In genomic region chr6:44219053-44219814, GRCh38 we compare ENCODE assay signal across 8 cellular contexts. TPM values are rescaled to one million over a fixed set of nuclear protein-coding genes. Genes with fewer than 3 reads are reported as not detected.
A peak's percentile ranks its signal among the peaks of the same experiment; 100 is the strongest.
DNase-seq lines count a peak whose midpoint lies in the region; ATAC-seq, FAIRE-seq and TF ChIP-seq lines count a peak whose summit lies in the region.

No MANE protein-coding gene starts in this region.

- H3K9me3 ChIP-seq in GM12878 (replicated peaks; ENCODE audit: control insufficient read depth, insufficient read depth, low read length) (no peaks in the 10 kb centered on the region), iPS-15b (ENCODE audit: control insufficient read depth, insufficient read depth, low read length) (no peaks in the 10 kb centered on the region)

- peak overlapping the region; percentile 78 for H3K4me2 ChIP-seq in GM12878 (ENCODE audit: control insufficient read depth, insufficient read depth)

- WGBS in GM12878 (ENCODE audit: insufficient coverage, insufficient replicate concordance, low lambda C conversion rate, missing lambda C conversion rate), result under 1% methylated on average over 39 of the region's 45 CpGs

- TF ChIP-seq POLR2A in GM18526 (IDR thresholded peaks at IDR 0.05; ENCODE audit: extremely low read depth, insufficient read length) (peak; percentile 68), GM12878 (IDR thresholded peaks at IDR 0.05; ENCODE audit: low read depth, low read length) (peak; percentile 84)

- H3K4me3 ChIP-seq in GM12878, result peak overlapping the region; percentile 82
- peak overlapping the region; percentile 64 for H3K4me3 ChIP-seq in iPS-15b (ENCODE audit: low read depth, low read length)
- H3K4me3 ChIP-seq in retinal pigment epithelial cell (ENCODE audit: low read length), result peak overlapping the region; percentile 59

- CTCF ChIA-PET in GM12878 (lab: Yijun Ruan, JAX), result interaction anchor here (0.7 to 4.2 kb wide), 14 partner anchors 16 to 673 kb away, joined by 3 to 22 read pairs (median 4); partner anchors contain the start of genes AARS2 and HSP90AB1

- DNase-seq in NCI-H82 (lab: John Stamatoyannopoulos, UW), result peak; percentile 98
- DNase-seq in GM12878 (ENCODE audit: low read depth, low spot score), result no peak
- DNase-seq in retinal pigment epithelial cell (ENCODE audit: low read depth), result no peak
- DNase-seq in SIG-M5 (lab: John Stamatoyannopoulos, UW), result no peak

- H3K36me3 ChIP-seq in GM12878 (ENCODE audit: control insufficient read depth in 2 of 2, insufficient read depth in 2 of 2, low read length in 1 of 2) (no peaks in the 10 kb centered on the region), iPS-15b (ENCODE audit: control insufficient read depth, insufficient read depth, low read length) (no peaks in the 10 kb centered on the region)

- TF ChIP-seq RAD21 in GM12878 (IDR thresholded peaks at IDR 0.05; ENCODE audit: insufficient read depth, low read depth, low read length), result no peak

- POLR2A ChIA-PET in GM12878 (lab: Charles Lee), result interaction anchor here (0.6 to 7.0 kb wide), 13 partner anchors 8 to 644 kb away, joined by 3 to 63 read pairs (median 6); partner anchors contain the start of genes CDC5L, GTPBP2, HSP90AB1 and SLC35B2

- TSS peak; percentile 85 for BruUV-seq in GM12878 (replicated peaks; lab: Mats Ljungman, UMichigan)

- H3K4me1 ChIP-seq in GM12878 (ENCODE audit: control insufficient read depth, insufficient read depth, low read length) (peaks cover 35% of the 10 kb centered on the region), iPS-15b (ENCODE audit: control insufficient read depth, insufficient read depth, low read length) (peaks cover 26% of the 10 kb centered on the region)

- RAD21 ChIA-PET in GM12878 (lab: Charles Lee; ENCODE audit: unreplicated experiment), result interaction anchor here (0.7 to 3.1 kb wide), 8 partner anchors 10 to 1121 kb away, joined by 3 to 14 read pairs (median 5); partner anchors contain the start of gene HSP90AB1

- TF ChIP-seq CTCF in C4-2B (conservative IDR thresholded peaks at IDR 0.05) (no peak), GM12878 (IDR thresholded peaks at IDR 0.05 in 2 of 3, conservative IDR thresholded peaks at IDR 0.05 in 1 of 3; ENCODE audit: control insufficient read depth in 2 of 3, extremely low read depth in 1 of 3, insufficient read depth in 1 of 3, low read depth in 3 of 3, low read length in 3 of 3) (no peak), retinal pigment epithelial cell (conservative IDR thresholded peaks at IDR 0.05; ENCODE audit: low read depth, low read length) (no peak)

- H3K79me2 ChIP-seq in GM12878 (ENCODE audit: control insufficient read depth, insufficient read depth, low read length), result peaks cover 8% of the 10 kb centered on the region

- SMC1A ChIA-PET in GM12878 (lab: Charles Lee; ENCODE audit: uncharacterized antibody, unreplicated experiment), result interaction anchor here (0.6 to 1.9 kb wide), 7 partner anchors 18 to 118 kb away, joined by 3 to 10 read pairs (median 3); partner anchors contain the start of gene HSP90AB1

- in situ Hi-C loops in GM12878 (cut with MboI), result no loop called here

- ATAC-seq in HG03045 (IDR thresholded peaks at IDR 0.05; ENCODE audit: unreplicated experiment) (peak; percentile 51), GM12878 (peak; percentile 80)

- H4K20me1 ChIP-seq in GM12878 (ENCODE audit: control insufficient read depth, insufficient read depth), result no peaks in the 10 kb centered on the region

- intact Hi-C loops in GM12878 (cut with micrococcal nuclease; ENCODE audit: unreplicated experiment), result loop anchor here (2.0 kb wide), 1 partner anchor 42 kb away; no protein-coding TSS in a partner anchor

- peak overlapping the region; percentile 92 for H3K27ac ChIP-seq in C4-2B
- peak overlapping the region; percentile 78 for H3K27ac ChIP-seq in GM12878 (ENCODE audit: control insufficient read depth, insufficient read depth)

- no peak for TF ChIP-seq EP300 in GM12878 (IDR thresholded peaks at IDR 0.05; ENCODE audit: borderline replicate concordance in 1 of 2, control insufficient read depth in 1 of 2, low read depth in 2 of 2, low read length in 2 of 2)

- no peaks in the 10 kb centered on the region for H3K27me3 ChIP-seq in GM12878 (replicated peaks in 1 of 2; ENCODE audit: control insufficient read depth in 2 of 2, insufficient read depth in 2 of 2, low read length in 1 of 2)
- no peaks in the 10 kb centered on the region for H3K27me3 ChIP-seq in iPS-15b (ENCODE audit: control insufficient read depth, insufficient read depth, low read length)

- peak; percentile 52 for FAIRE-seq in GM12878 (lab: Jason Lieb, UNC)

- peak overlapping the region; percentile 85 for H2AFZ ChIP-seq in GM12878 (ENCODE audit: control insufficient read depth, low read depth, low read length)

- H3K9ac ChIP-seq in GM12878 (ENCODE audit: control insufficient read depth, insufficient read depth, low read length) (peak overlapping the region; percentile 71), iPS-15b (ENCODE audit: low read depth, low read length) (peak overlapping the region; percentile 85)

RNA-seq across cellular contexts. Expression of gene MYMX, which starts 2.5 kb away (rescaled TPM):
- total RNA-seq in GM12878 (2013; cell fraction: nucleolus; rRNA removed), result not detected in 2 replicates
- 0.16 TPM in 1 of 2 replicates, not detected in the other for total RNA-seq in GM12878 (2014; rRNA removed)
- not detected in 2 replicates for total RNA-seq in GM12878 (2014; rRNA removed; fragmentation: Illumina TruSeq; extraction: Trizol)
- not detected in 2 replicates for total RNA-seq in GM12878 (2021)
- not detected for polyA plus RNA-seq in GM12878 (2011; ENCODE audit: low read depth)
- not detected in 2 replicates for polyA plus RNA-seq in GM12878 (2011; rRNA removed)
- polyA plus RNA-seq in GM12878 (2011; cell fraction: cytosol; rRNA removed), result 0.12 and 0.30 TPM in 2 replicates
- not detected in 2 replicates for polyA plus RNA-seq in GM12878 (2011; cell fraction: nucleus; rRNA removed)
- polyA plus RNA-seq in GM12878 (2012), result not detected in 2 replicates
- not detected in 2 replicates for polyA plus RNA-seq in GM12878 (2014; fragmentation: Illumina TruSeq; extraction: Trizol)
- not detected for polyA plus RNA-seq in GM12878 (2014; fragmentation: Nextera tagmentation; extraction: Ambion mirVana)
- 0.18 TPM in 1 of 2 replicates, not detected in the other for polyA plus RNA-seq in GM12878 (2014; rRNA removed)
- not detected for polyA plus RNA-seq in GM12878 (2016; fragmentation: Nextera tagmentation; extraction: Ambion mirVana)
- polyA minus RNA-seq in GM12878 (2011; rRNA and poly(A)+ RNA removed), result not detected in 2 replicates
- not detected in 2 replicates for polyA minus RNA-seq in GM12878 (2011; cell fraction: cytosol; rRNA and poly(A)+ RNA removed)
- polyA minus RNA-seq in GM12878 (2011; cell fraction: nucleus; rRNA and poly(A)+ RNA removed), result not detected in 2 replicates

RNA-seq across cellular contexts. Expression of gene SLC29A1, which starts 4.2 kb away (rescaled TPM):
- 127 and 138 TPM in 2 replicates for total RNA-seq in GM12878 (2013; cell fraction: nucleolus; rRNA removed)
- total RNA-seq in GM12878 (2014; rRNA removed), result 54.7 and 63.9 TPM in 2 replicates
- 33.2 and 34.6 TPM in 2 replicates for total RNA-seq in GM12878 (2014; rRNA removed; fragmentation: Illumina TruSeq; extraction: Trizol)
- total RNA-seq in GM12878 (2021), result 71.7 and 79.5 TPM in 2 replicates
- polyA plus RNA-seq in GM12878 (2011; ENCODE audit: low read depth), result 29.0 TPM
- polyA plus RNA-seq in GM12878 (2011; rRNA removed), result 64.1 and 132 TPM in 2 replicates
- 183 and 202 TPM in 2 replicates for polyA plus RNA-seq in GM12878 (2011; cell fraction: cytosol; rRNA removed)
- polyA plus RNA-seq in GM12878 (2011; cell fraction: nucleus; rRNA removed), result 406 and 468 TPM in 2 replicates
- polyA plus RNA-seq in GM12878 (2012), result 48.6 and 53.5 TPM in 2 replicates
- polyA plus RNA-seq in GM12878 (2014; fragmentation: Illumina TruSeq; extraction: Trizol), result 64.8 and 111 TPM in 2 replicates
- polyA plus RNA-seq in GM12878 (2014; fragmentation: Nextera tagmentation; extraction: Ambion mirVana), result 10 to 100 TPM in 1 of 2 experiments, 1 to 10 TPM in 1; 10.0 to 15.7 TPM
- polyA plus RNA-seq in GM12878 (2014; rRNA removed), result 120 and 121 TPM in 2 replicates
- polyA plus RNA-seq in GM12878 (2016; fragmentation: Nextera tagmentation; extraction: Ambion mirVana), result 100 to 1,000 TPM; 107 to 111 TPM
- 158 and 166 TPM in 2 replicates for polyA minus RNA-seq in GM12878 (2011; rRNA and poly(A)+ RNA removed)
- polyA minus RNA-seq in GM12878 (2011; cell fraction: cytosol; rRNA and poly(A)+ RNA removed), result 37.8 and 38.3 TPM in 2 replicates
- polyA minus RNA-seq in GM12878 (2011; cell fraction: nucleus; rRNA and poly(A)+ RNA removed), result 58.9 and 105 TPM in 2 replicates

RNA-seq across cellular contexts. Expression of gene HSP90AB1, which starts 27.7 kb away (rescaled TPM):
- total RNA-seq in GM12878 (2013; cell fraction: nucleolus; rRNA removed), result 295 and 318 TPM in 2 replicates
- total RNA-seq in GM12878 (2014; rRNA removed) (1,125 and 1,245 TPM in 2 replicates), GM12878 (2014; rRNA removed; fragmentation: Illumina TruSeq; extraction: Trizol) (1,212 and 1,260 TPM in 2 replicates), GM12878 (2021) (1,166 and 1,167 TPM in 2 replicates)
- 830 TPM for polyA plus RNA-seq in GM12878 (2011; ENCODE audit: low read depth)
- polyA plus RNA-seq in GM12878 (2011; rRNA removed) (1,290 and 1,505 TPM in 2 replicates), GM12878 (2014; fragmentation: Illumina TruSeq; extraction: Trizol) (1,676 and 1,846 TPM in 2 replicates), GM12878 (2014; fragmentation: Nextera tagmentation; extraction: Ambion mirVana) (1,000 to 10,000 TPM; 1,089 to 1,682 TPM), GM12878 (2014; rRNA removed) (960 and 988 TPM in 2 replicates), GM12878 (2016; fragmentation: Nextera tagmentation; extraction: Ambion mirVana) (1,000 to 10,000 TPM; 1,078 to 1,109 TPM)
- 1,040 and 1,248 TPM in 2 replicates for polyA plus RNA-seq in GM12878 (2011; cell fraction: cytosol; rRNA removed)
- 565 and 804 TPM in 2 replicates for polyA plus RNA-seq in GM12878 (2011; cell fraction: nucleus; rRNA removed)
- 750 and 926 TPM in 2 replicates for polyA plus RNA-seq in GM12878 (2012)
- polyA minus RNA-seq in GM12878 (2011; rRNA and poly(A)+ RNA removed), result 1,120 and 1,147 TPM in 2 replicates
- polyA minus RNA-seq in GM12878 (2011; cell fraction: cytosol; rRNA and poly(A)+ RNA removed), result 408 and 462 TPM in 2 replicates
- polyA minus RNA-seq in GM12878 (2011; cell fraction: nucleus; rRNA and poly(A)+ RNA removed), result 114 and 165 TPM in 2 replicates

RNA-seq across cellular contexts. Expression of gene SLC35B2, which starts 38.1 kb away (rescaled TPM):
- 34.4 and 37.1 TPM in 2 replicates for total RNA-seq in GM12878 (2013; cell fraction: nucleolus; rRNA removed)
- total RNA-seq in GM12878 (2014; rRNA removed), result 34.1 and 35.1 TPM in 2 replicates
- 24.3 and 25.1 TPM in 2 replicates for total RNA-seq in GM12878 (2014; rRNA removed; fragmentation: Illumina TruSeq; extraction: Trizol)
- total RNA-seq in GM12878 (2021), result 33.5 and 35.8 TPM in 2 replicates
- polyA plus RNA-seq in GM12878 (2011; ENCODE audit: low read depth), result 23.1 TPM
- 19.7 and 32.2 TPM in 2 replicates for polyA plus RNA-seq in GM12878 (2011; rRNA removed)
- polyA plus RNA-seq in GM12878 (2011; cell fraction: cytosol; rRNA removed), result 48.8 and 53.9 TPM in 2 replicates
- polyA plus RNA-seq in GM12878 (2011; cell fraction: nucleus; rRNA removed), result 89.8 and 144 TPM in 2 replicates
- 38.5 and 38.9 TPM in 2 replicates for polyA plus RNA-seq in GM12878 (2012)
- polyA plus RNA-seq in GM12878 (2014; fragmentation: Illumina TruSeq; extraction: Trizol), result 23.9 and 35.2 TPM in 2 replicates
- polyA plus RNA-seq in GM12878 (2014; fragmentation: Nextera tagmentation; extraction: Ambion mirVana), result 10 to 100 TPM; 11.3 to 14.9 TPM
- 45.2 and 45.4 TPM in 2 replicates for polyA plus RNA-seq in GM12878 (2014; rRNA removed)
- 10 to 100 TPM; 39.5 to 40.8 TPM for polyA plus RNA-seq in GM12878 (2016; fragmentation: Nextera tagmentation; extraction: Ambion mirVana)
- 17.3 and 33.3 TPM in 2 replicates for polyA minus RNA-seq in GM12878 (2011; rRNA and poly(A)+ RNA removed)
- 5.2 and 7.0 TPM in 2 replicates for polyA minus RNA-seq in GM12878 (2011; cell fraction: cytosol; rRNA and poly(A)+ RNA removed)
- polyA minus RNA-seq in GM12878 (2011; cell fraction: nucleus; rRNA and poly(A)+ RNA removed), result 19.7 and 27.3 TPM in 2 replicates

RNA-seq across cellular contexts. Expression of gene NFKBIE, which starts 46.1 kb away (rescaled TPM):
- total RNA-seq in GM12878 (2013; cell fraction: nucleolus; rRNA removed), result 127 and 202 TPM in 2 replicates
- 45.1 and 47.0 TPM in 2 replicates for total RNA-seq in GM12878 (2014; rRNA removed)
- 39.5 and 43.2 TPM in 2 replicates for total RNA-seq in GM12878 (2014; rRNA removed; fragmentation: Illumina TruSeq; extraction: Trizol)
- 53.6 and 57.0 TPM in 2 replicates for total RNA-seq in GM12878 (2021)
- 13.6 TPM for polyA plus RNA-seq in GM12878 (2011; ENCODE audit: low read depth)
- 106 and 126 TPM in 2 replicates for polyA plus RNA-seq in GM12878 (2011; rRNA removed)
- 111 and 125 TPM in 2 replicates for polyA plus RNA-seq in GM12878 (2011; cell fraction: cytosol; rRNA removed)
- polyA plus RNA-seq in GM12878 (2011; cell fraction: nucleus; rRNA removed), result 154 TPM in 2 replicates
- polyA plus RNA-seq in GM12878 (2012), result 36.7 and 71.2 TPM in 2 replicates
- 34.5 and 38.1 TPM in 2 replicates for polyA plus RNA-seq in GM12878 (2014; fragmentation: Illumina TruSeq; extraction: Trizol)
- polyA plus RNA-seq in GM12878 (2014; fragmentation: Nextera tagmentation; extraction: Ambion mirVana), result 10 to 100 TPM; 10.4 to 26.0 TPM
- 52.4 and 60.3 TPM in 2 replicates for polyA plus RNA-seq in GM12878 (2014; rRNA removed)
- polyA plus RNA-seq in GM12878 (2016; fragmentation: Nextera tagmentation; extraction: Ambion mirVana), result 10 to 100 TPM; 30.4 to 30.6 TPM
- polyA minus RNA-seq in GM12878 (2011; rRNA and poly(A)+ RNA removed), result 61.6 and 113 TPM in 2 replicates
- 36.5 and 58.5 TPM in 2 replicates for polyA minus RNA-seq in GM12878 (2011; cell fraction: cytosol; rRNA and poly(A)+ RNA removed)
- polyA minus RNA-seq in GM12878 (2011; cell fraction: nucleus; rRNA and poly(A)+ RNA removed), result 67.9 and 93.8 TPM in 2 replicates
